Comparison of ENCODE assay signal across 33 cellular contexts in the genomic region with DNA sequence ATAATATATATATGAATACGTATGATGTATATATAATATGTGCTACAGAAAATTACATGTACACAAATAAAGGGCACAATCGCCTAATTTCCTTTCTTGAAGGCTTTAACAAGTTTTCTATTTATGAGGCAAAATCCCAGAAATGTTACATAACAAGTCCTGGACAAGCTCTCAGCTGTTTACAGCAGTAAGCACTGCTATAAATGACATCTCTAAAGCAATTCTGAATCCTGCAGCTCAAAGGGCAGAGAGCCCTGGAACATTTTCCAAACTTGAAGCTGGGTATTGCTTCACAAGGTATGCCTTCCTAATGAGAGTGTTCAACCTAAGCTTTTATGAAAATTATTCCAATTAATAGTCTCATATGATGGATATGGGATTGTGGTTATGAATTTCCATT.
"Had no signal": no experiment of that assay in that cellular context is flagged by ENCODE, and none has a peak within 500 bp of the region (broad histone marks: within the 10 kb centered on the region; RNA-seq: fewer than 3 reads in every experiment).

No MANE protein-coding gene starts in this region.

- DNase-seq: Karpas-422, Kasumi-1, MG63, MM.1S, MV-4-11, NCI-H1048, NCI-H1092, NCI-H1092 treated with DMSO at 0.1 percent for 48 hours, NCI-H1105, NCI-H1417, NCI-H1417 treated with DMSO at 0.1 percent for 48 hours, NCI-H1436, NCI-H1436 treated with DMSO at 0.1 percent for 48 hours, NCI-H146, NCI-H1694, NCI-H1694 treated with DMSO at 0.1 percent for 48 hours, NCI-H187, NCI-H187 treated with DMSO at 0.1 percent for 48 hours, NCI-H1930, NCI-H2029, NCI-H2029 treated with DMSO at 0.1 percent for 48 hours, NCI-H2081, NCI-H2081 treated with DMSO at 0.1 percent for 48 hours, NCI-H2107, NCI-H2171, NCI-H2171 treated with DMSO at 0.1 percent for 48 hours, NCI-H2227 treated with DMSO at 0.1 percent for 48 hours, NCI-H226, NCI-H345, NCI-H446, NCI-H446 treated with DMSO at 0.1 percent for 48 hours, NCI-H510A, NCI-H510A treated with DMSO at 0.1 percent for 48 hours had no signal
